ENCODE assay signal across 1 cellular context in the genomic region with DNA sequence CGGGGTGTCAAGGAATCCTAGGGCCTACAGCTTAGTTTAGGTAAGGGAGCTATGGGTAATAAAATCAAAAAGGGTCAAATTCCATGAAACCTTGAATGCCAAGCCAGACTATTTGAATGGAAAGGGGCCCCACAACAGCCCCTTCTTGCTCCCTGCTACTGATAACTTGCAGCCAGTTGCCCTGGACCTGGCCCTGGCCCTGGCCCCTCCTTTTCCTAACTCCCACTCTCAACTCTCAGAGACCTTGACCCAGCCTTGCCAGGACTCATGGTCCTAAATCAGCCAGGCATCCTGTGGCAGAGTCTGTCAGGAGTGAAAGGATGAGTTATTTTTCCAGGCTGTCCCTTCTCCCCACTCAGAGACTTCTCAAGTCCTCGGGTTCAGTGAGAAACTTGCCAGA.
TF ChIP-seq lines count a peak whose summit lies in the region.

No MANE protein-coding gene starts in this region.

TF ChIP-seq in K562, 482 proteins besides CTCF, POLR2A, EP300 and RAD21 (continued from another document):
- no peak for TF ChIP-seq TOE1 (IDR thresholded peaks at IDR 0.05; ENCODE audit: borderline replicate concordance)
- no peak for TF ChIP-seq TOE1 (CRISPR knock-in tag; IDR thresholded peaks at IDR 0.05; ENCODE audit: borderline replicate concordance, low read depth)
- no peak for TF ChIP-seq ZBTB8A (IDR thresholded peaks at IDR 0.05; ENCODE audit: partially characterized antibody)
- no peak for TF ChIP-seq ZNF696 (CRISPR knock-in tag; conservative IDR thresholded peaks at IDR 0.05)
- no peak for TF ChIP-seq OTX1 (CRISPR knock-in tag; IDR thresholded peaks at IDR 0.05)
- no peak for TF ChIP-seq ZBTB5 (IDR thresholded peaks at IDR 0.05)
- no peak for TF ChIP-seq TAF7 (tag; IDR thresholded peaks at IDR 0.05)
- TF ChIP-seq ZNF778 (CRISPR knock-in tag; IDR thresholded peaks at IDR 0.05), result no peak
- TF ChIP-seq SIX5 (IDR thresholded peaks at IDR 0.05; ENCODE audit: borderline replicate concordance in 1 of 2, insufficient read depth in 1 of 2, low read depth in 1 of 2, low read length in 2 of 2), result no peak
- TF ChIP-seq MAFG (tag; conservative IDR thresholded peaks at IDR 0.05), result no peak
- no peak for TF ChIP-seq ETV6 (IDR thresholded peaks at IDR 0.05; ENCODE audit: borderline replicate concordance in 1 of 2, low read depth in 2 of 2, low read length in 1 of 2)
- TF ChIP-seq ETV6 (CRISPR knock-in tag; IDR thresholded peaks at IDR 0.05; ENCODE audit: borderline replicate concordance), result no peak
- TF ChIP-seq MNT (conservative IDR thresholded peaks at IDR 0.05), result no peak
